Comparison of ENCODE assay signal across 1 cellular context in genomic region chr22:37334859-37335818, GRCh38.
TF ChIP-seq lines count a peak whose summit lies in the region.

No MANE protein-coding gene starts in this region.

TF ChIP-seq in HCT116, 20 proteins besides CTCF, POLR2A, EP300 and RAD21:
- TF ChIP-seq FOSL1 (IDR thresholded peaks at IDR 0.05; ENCODE audit: low read depth) (no peak), EGR1 (IDR thresholded peaks at IDR 0.05; ENCODE audit: low read depth) (no peak), EZH2 (IDR thresholded peaks at IDR 0.05) (no peak), YY1 (IDR thresholded peaks at IDR 0.05; ENCODE audit: extremely low read depth, insufficient replicate concordance, low read depth, low read length) (no peak), REST (IDR thresholded peaks at IDR 0.05; ENCODE audit: low read depth) (no peak), EZH2phosphoT487 (IDR thresholded peaks at IDR 0.05; ENCODE audit: borderline replicate concordance) (no peak), CEBPB (IDR thresholded peaks at IDR 0.05; ENCODE audit: low read depth) (no peak), JUND (IDR thresholded peaks at IDR 0.05) (no peak), ZBTB33 (IDR thresholded peaks at IDR 0.05; ENCODE audit: extremely low read depth, insufficient replicate concordance, low read length) (no peak), MAX (IDR thresholded peaks at IDR 0.05) (no peak), ELF1 (IDR thresholded peaks at IDR 0.05; ENCODE audit: borderline replicate concordance, low read depth) (no peak), ZNF274 (IDR thresholded peaks at IDR 0.05; ENCODE audit: low read depth, low read length) (no peak), TCF7L2 (IDR thresholded peaks at IDR 0.05; ENCODE audit: borderline replicate concordance, extremely low read depth, insufficient read depth, insufficient read length) (no peak)
TF ChIP-seq in HCT116: peak in this region for 0.
